19 cellular contexts compared by ENCODE assay signal in genomic region chr1:102120910-102121309, GRCh38.
"Had no signal": no experiment of that assay in that cellular context is flagged by ENCODE, and none has a peak within 500 bp of the region (broad histone marks: within the 10 kb centered on the region; RNA-seq: fewer than 3 reads in every experiment).

No MANE protein-coding gene starts in this region.

- H3K36me3 Mint-ChIP-seq: naive B cell, type B pancreatic cell had no signal

- H3K4me1 ChIP-seq: esophagus muscularis mucosa, lower lobe of right lung, right lobe of liver, spleen had no signal

- DNase-seq: activated CD4-positive, alpha-beta T cell treated with anti-CD3 and anti-CD28 coated beads, Interleukin-2, amount 10 ng/mL, durations not matched to agents 7 days and 5 days; activated CD8-positive, alpha-beta memory T cell treated with anti-CD3 and anti-CD28 coated beads for 24 hours; activated naive CD4-positive, alpha-beta T cell treated with anti-CD3 and anti-CD28 coated beads for 36 hours; foreskin fibroblast; glutamatergic neuron; lower lobe of right lung; naive B cell; right lobe of liver; spleen; stimulated activated CD4-positive, alpha-beta T cell treated with anti-CD3 and anti-CD28 coated beads, Interleukin-2, amount 100 ng/mL, for 24 hours; stimulated activated naive CD4-positive, alpha-beta T cell; substantia nigra; WERI-Rb-1 had no signal

- H3K27me3 ChIP-seq: cardiac muscle cell, esophagus muscularis mucosa, neutrophil, right lobe of liver, spleen had no signal

- H3K4me1 Mint-ChIP-seq: activated CD4-positive, alpha-beta T cell treated with anti-CD3 and anti-CD28 coated beads, Interleukin-2, amount 10 ng/mL, durations not matched to agents 7 days and 5 days; activated T-helper 17 cell treated with anti-CD3 and anti-CD28 coated beads, Interleukin-2, amount 50 U/mL, for 72 hours; naive B cell had no signal

- H3K27me3 Mint-ChIP-seq: activated CD4-positive, alpha-beta T cell treated with anti-CD3 and anti-CD28 coated beads, Interleukin-2, amount 10 ng/mL, durations not matched to agents 7 days and 5 days; activated T-helper 17 cell treated with anti-CD3 and anti-CD28 coated beads, Interleukin-2, amount 50 U/mL, for 72 hours; naive B cell; progenitor cell of endocrine pancreas; type B pancreatic cell had no signal

- H3K9me3 Mint-ChIP-seq: activated CD4-positive, alpha-beta T cell treated with anti-CD3 and anti-CD28 coated beads, Interleukin-2, amount 10 ng/mL, durations not matched to agents 7 days and 5 days; activated naive CD4-positive, alpha-beta T cell treated with anti-CD3 and anti-CD28 coated beads for 36 hours; type B pancreatic cell had no signal

- H3K4me3 Mint-ChIP-seq: activated CD4-positive, alpha-beta T cell treated with anti-CD3 and anti-CD28 coated beads, Interleukin-2, amount 10 ng/mL, durations not matched to agents 7 days and 5 days; activated naive CD4-positive, alpha-beta T cell treated with anti-CD3 and anti-CD28 coated beads for 36 hours; activated T-helper 17 cell treated with anti-CD3 and anti-CD28 coated beads, Interleukin-2, amount 50 U/mL, for 72 hours; naive B cell; type B pancreatic cell had no signal

- H3K4me3 ChIP-seq: cardiac muscle cell, esophagus muscularis mucosa, lower lobe of right lung, right lobe of liver, spleen had no signal

- H3K27ac Mint-ChIP-seq: activated CD4-positive, alpha-beta T cell treated with anti-CD3 and anti-CD28 coated beads, Interleukin-2, amount 10 ng/mL, durations not matched to agents 7 days and 5 days; activated naive CD4-positive, alpha-beta T cell treated with anti-CD3 and anti-CD28 coated beads for 36 hours; activated T-helper 17 cell treated with anti-CD3 and anti-CD28 coated beads, Interleukin-2, amount 50 U/mL, for 72 hours; naive B cell; progenitor cell of endocrine pancreas; type B pancreatic cell had no signal

- ATAC-seq: activated T-helper 17 cell treated with anti-CD3 and anti-CD28 coated beads, Interleukin-2, amount 50 U/mL, for 72 hours; lower lobe of right lung; right lobe of liver had no signal

- H3K27ac ChIP-seq: cardiac muscle cell, esophagus muscularis mucosa, lower lobe of right lung, neutrophil, right lobe of liver, spleen, WERI-Rb-1 had no signal

- H3K36me3 ChIP-seq: cardiac muscle cell, esophagus muscularis mucosa, lower lobe of right lung, neutrophil, right lobe of liver, spleen, WERI-Rb-1 had no signal

- H3K9me3 ChIP-seq: esophagus muscularis mucosa, lower lobe of right lung, neutrophil, right lobe of liver had no signal
